Comparison of ENCODE assay signal across 8 cellular contexts in genomic region chr12:82593901-82594396, GRCh38.
DNase-seq lines count a peak whose midpoint lies in the region; ATAC-seq and TF ChIP-seq lines count a peak whose summit lies in the region.

No MANE protein-coding gene starts in this region.

- TF ChIP-seq CTCF in neural progenitor cell (IDR thresholded peaks at IDR 0.05), result no peak
- TF ChIP-seq CTCF in natural killer cell (IDR thresholded peaks at IDR 0.05), result no peak
- no peak for TF ChIP-seq CTCF in HFFc6 (IDR thresholded peaks at IDR 0.05)

- H3K4me1 Mint-ChIP-seq in neural progenitor cell, result peaks cover 5% of the 10 kb centered on the region
- no peaks in the 10 kb centered on the region for H3K4me1 Mint-ChIP-seq in natural killer cell
- H3K4me1 Mint-ChIP-seq in HFFc6 (ENCODE audit: low read depth), result no peaks in the 10 kb centered on the region

- H3K36me3 Mint-ChIP-seq in neural progenitor cell (no peaks in the 10 kb centered on the region), natural killer cell (no peaks in the 10 kb centered on the region), HFFc6 (ENCODE audit: low read depth) (no peaks in the 10 kb centered on the region)

- H3K27ac ChIP-seq in neural progenitor cell, result no peak overlapping the region

- H3F3A ChIP-seq in neural progenitor cell (ENCODE audit: low read depth), result no peaks in the 10 kb centered on the region

- intact Hi-C loops in natural killer cell (cut with micrococcal nuclease), result no loop called here

- H3K9me3 ChIP-seq in neural progenitor cell (ENCODE audit: low read depth), result no peaks in the 10 kb centered on the region

- H3K4me1 ChIP-seq in neural progenitor cell, result no peaks in the 10 kb centered on the region

- H3K27me3 Mint-ChIP-seq in neural progenitor cell (ENCODE audit: insufficient read depth, low read depth) (no peaks in the 10 kb centered on the region), natural killer cell (ENCODE audit: low read depth in 2 of 2) (no peaks in the 10 kb centered on the region), HFFc6 (ENCODE audit: insufficient read depth) (no peaks in the 10 kb centered on the region)

- no peak overlapping the region for H3K4me3 ChIP-seq in neural progenitor cell

- no peaks in the 10 kb centered on the region for H3K79me2 ChIP-seq in neural progenitor cell (ENCODE audit: low read depth)

- no peaks in the 10 kb centered on the region for H4K20me1 ChIP-seq in neural progenitor cell (ENCODE audit: low read depth)

- peak; percentile 92 for ATAC-seq in GM19043 (IDR thresholded peaks at IDR 0.05; ENCODE audit: low read depth, unreplicated experiment)
- peak; percentile 93 for ATAC-seq in HG02759 (IDR thresholded peaks at IDR 0.05; ENCODE audit: unreplicated experiment)
- no peak for ATAC-seq in natural killer cell

- DNase-seq in NCI-H1436 (lab: John Stamatoyannopoulos, UW), result peak; percentile 69
- no peak for DNase-seq in neural progenitor cell (ENCODE audit: low spot score)
- no peak for DNase-seq in effector CD8-positive, alpha-beta T cell (lab: John Stamatoyannopoulos, UW)
- no peak for DNase-seq in activated CD4-positive, alpha-beta T cell treated with anti-CD3 and anti-CD28 coated beads, Interleukin-2, amount 50 U/mL, for 4 hours
- DNase-seq in natural killer cell, result no peak
- no peak for DNase-seq in HFFc6

- no peaks in the 10 kb centered on the region for H3K27me3 ChIP-seq in neural progenitor cell

- H3K9ac ChIP-seq in neural progenitor cell, result no peak overlapping the region

- H3K36me3 ChIP-seq in neural progenitor cell, result no peaks in the 10 kb centered on the region

- no peak overlapping the region for H3K4me2 ChIP-seq in neural progenitor cell

- H3K9me3 Mint-ChIP-seq in neural progenitor cell (peaks cover 5% of the 10 kb centered on the region), natural killer cell (peaks cover 6 to 23% of the 10 kb centered on the region in 2 donors), HFFc6 (peaks cover 26% of the 10 kb centered on the region)

- H2AFZ ChIP-seq in neural progenitor cell (replicated peaks), result peak overlapping the region; percentile 17

- no peak overlapping the region for H3K27ac Mint-ChIP-seq in neural progenitor cell
- no peak overlapping the region for H3K27ac Mint-ChIP-seq in natural killer cell
- H3K27ac Mint-ChIP-seq in HFFc6, result no peak overlapping the region

- no peak overlapping the region for H3K4me3 Mint-ChIP-seq in neural progenitor cell
- H3K4me3 Mint-ChIP-seq in natural killer cell, result no peak overlapping the region
- H3K4me3 Mint-ChIP-seq in HFFc6, result no peak overlapping the region

Comparison
In these comparisons a context has a peak if more than half of its experiments do, and no peak if none do; other contexts are left out.
1. ATAC-seq: peak in GM19043 (single experiment) and HG02759 (single experiment); none in natural killer cell (0 of 3).